Comparison of ENCODE assay signal across 2 cellular contexts in the genomic region with DNA sequence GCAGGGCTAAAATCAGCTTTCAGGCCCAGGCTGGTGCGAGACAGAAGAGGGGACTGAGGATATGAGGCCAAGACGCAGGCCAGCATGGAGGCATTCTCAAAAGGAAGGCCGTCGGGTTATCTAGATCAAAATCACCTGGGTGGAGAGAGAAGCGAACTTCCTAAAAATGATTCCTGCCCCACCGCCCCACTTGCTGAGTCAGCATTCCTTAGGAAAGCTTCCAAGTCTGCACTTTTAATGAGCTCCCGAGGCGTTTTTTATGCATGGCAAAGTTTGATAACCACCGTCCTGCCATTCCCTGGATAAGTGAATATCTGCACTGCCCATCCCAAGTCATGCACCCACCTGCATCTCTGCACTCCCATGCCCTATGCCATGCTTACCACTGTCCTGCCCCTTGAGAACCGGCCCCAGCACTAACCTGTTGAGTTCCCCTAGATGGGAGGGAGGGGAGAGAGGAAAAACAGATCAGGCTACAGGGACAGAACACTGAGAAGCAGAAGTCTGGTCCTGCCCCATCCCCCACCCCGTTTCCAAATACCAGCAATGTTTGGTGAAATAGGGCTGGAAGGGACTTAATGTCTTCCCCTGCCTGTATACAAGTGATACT.
TF ChIP-seq lines count a peak whose summit lies in the region.

No MANE protein-coding gene starts in this region.

TF ChIP-seq in A549, 52 proteins besides CTCF, POLR2A, EP300 and RAD21:
- TF ChIP-seq MAFK (IDR thresholded peaks at IDR 0.05; ENCODE audit: partially characterized antibody) (peak; percentile 94), POLR2AphosphoS2 (conservative IDR thresholded peaks at IDR 0.05; ENCODE audit: low read length) (no peak), CHD4 (IDR thresholded peaks at IDR 0.05; ENCODE audit: borderline replicate concordance) (no peak)
TF ChIP-seq in A549: peak in this region for 1.

TF ChIP-seq in IMR-90, 13 proteins besides CTCF, POLR2A, EP300 and RAD21:
- TF ChIP-seq MXI1 (IDR thresholded peaks at IDR 0.05; ENCODE audit: borderline replicate concordance, low read depth, low read length), result no peak
- peak; percentile 99 for TF ChIP-seq MAFK (IDR thresholded peaks at IDR 0.05; ENCODE audit: low read depth, low read length)
